Comparison of ENCODE assay signal across 25 cellular contexts in genomic region chr1:78437393-78437792, GRCh38. TPM values are rescaled to one million over a fixed set of nuclear protein-coding genes. Genes with fewer than 3 reads are reported as not detected.
A peak's percentile ranks its signal among the peaks of the same experiment; 100 is the strongest.
DNase-seq lines count a peak whose midpoint lies in the region; TF ChIP-seq lines count a peak whose summit lies in the region.
"Had no signal": no experiment of that assay in that cellular context is flagged by ENCODE, and none has a peak within 500 bp of the region (broad histone marks: within the 10 kb centered on the region; RNA-seq: fewer than 3 reads in every experiment).

No MANE protein-coding gene starts in this region.

- DNase-seq in NT2/D1 (ENCODE audit: low read depth, low spot score) (peak; percentile 11), chondrocyte (ENCODE audit: low spot score) (no peak), iPS-NIHi7 (ENCODE audit: extremely low spot score) (peak; percentile 11), uterus (no peak), mammary epithelial cell (no peak), NCI-H2171 treated with DMSO at 0.1 percent for 48 hours (lab: John Stamatoyannopoulos, UW) (no peak), GM20000 (ENCODE audit: low spot score) (no peak)
- DNase-seq: activated B cell treated with CpG ODN at 0.5 μM for 24 hours; activated CD4-positive, alpha-beta T cell treated with anti-CD3 and anti-CD28 coated beads, Interleukin-2, amount 50 U/mL, for 48 hours; activated CD8-positive, alpha-beta memory T cell treated with anti-CD3 and anti-CD28 coated beads, Interleukin-2, amount 50 U/mL, for 4 hours; anterior cingulate cortex; CD8-positive, alpha-beta memory T cell; DMS153; gastrocnemius medialis; kidney glomerular epithelial cell; NCI-H1694 treated with DMSO at 0.1 percent for 48 hours; psoas muscle; stimulated activated CD8-positive, alpha-beta memory T cell treated with anti-CD3 and anti-CD28 coated beads, Interleukin-4, amount 100 ng/mL, for 48 hours had no signal

- H4K20me1 ChIP-seq in mammary epithelial cell (ENCODE audit: insufficient read depth, low read length) = no peaks in the 10 kb centered on the region

- peaks cover 8% of the 10 kb centered on the region for H3K4me1 Mint-ChIP-seq in chondrocyte (ENCODE audit: low read depth)
- H3K4me1 Mint-ChIP-seq: activated B cell treated with CpG ODN at 0.5 μM for 24 hours; activated naive CD4-positive, alpha-beta T cell treated with anti-CD3 and anti-CD28 coated beads, Interleukin-2, amount 50 U/mL, for 24 hours; activated T-helper 17 cell treated with anti-CD3 and anti-CD28 coated beads, Interleukin-2, amount 50 U/mL, for 72 hours; CD8-positive, alpha-beta memory T cell; central memory CD8-positive, alpha-beta T cell had no signal

- H3K9ac ChIP-seq in NT2/D1 (ENCODE audit: insufficient read length, low read depth) (no peak overlapping the region), mammary epithelial cell (ENCODE audit: insufficient read depth, low read length) (no peak overlapping the region)

- H3K27me3 Mint-ChIP-seq in chondrocyte (ENCODE audit: low read depth) = peaks cover 9% of the 10 kb centered on the region
- H3K27me3 Mint-ChIP-seq: activated B cell treated with CpG ODN at 0.5 μM for 24 hours; CD8-positive, alpha-beta memory T cell; central memory CD8-positive, alpha-beta T cell had no signal

- H3K4me3 ChIP-seq in NT2/D1 (ENCODE audit: insufficient read length, low read depth) (no peak overlapping the region), uterus (no peak overlapping the region), mammary epithelial cell (replicated peaks in 1 of 3; ENCODE audit: insufficient read depth in 1 of 3, low read depth in 2 of 3, low read length in 3 of 3) (no peak overlapping the region)
- H3K4me3 ChIP-seq: gastrocnemius medialis, lung, psoas muscle had no signal

- intact Hi-C loops in uterus (cut with DNase I; ENCODE audit: low total_unique reads) = no loop called here
- intact Hi-C loops in mammary epithelial cell (cut with micrococcal nuclease) = no loop called here

- WGBS in mammary epithelial cell (ENCODE audit: low coverage, missing lambda C conversion rate) = 64% methylated on average over 5 of the region's 5 CpGs

- H3K27ac Mint-ChIP-seq in chondrocyte (ENCODE audit: unreplicated experiment) = no peak overlapping the region
- H3K27ac Mint-ChIP-seq: activated B cell treated with CpG ODN at 0.5 μM for 24 hours; activated naive CD4-positive, alpha-beta T cell treated with anti-CD3 and anti-CD28 coated beads, Interleukin-2, amount 50 U/mL, for 24 hours; activated T-helper 17 cell treated with anti-CD3 and anti-CD28 coated beads, Interleukin-2, amount 50 U/mL, for 72 hours; CD8-positive, alpha-beta memory T cell had no signal

- H3K9me3 Mint-ChIP-seq in chondrocyte (ENCODE audit: low read depth) = peaks cover 11% of the 10 kb centered on the region
- H3K9me3 Mint-ChIP-seq: activated T-helper 17 cell treated with anti-CD3 and anti-CD28 coated beads, Interleukin-2, amount 50 U/mL, for 72 hours had no signal

- H3K4me3 Mint-ChIP-seq in chondrocyte (ENCODE audit: unreplicated experiment) = no peak overlapping the region
- H3K4me3 Mint-ChIP-seq: activated B cell treated with CpG ODN at 0.5 μM for 24 hours; activated naive CD4-positive, alpha-beta T cell treated with anti-CD3 and anti-CD28 coated beads, Interleukin-2, amount 50 U/mL, for 24 hours; activated T-helper 17 cell treated with anti-CD3 and anti-CD28 coated beads, Interleukin-2, amount 50 U/mL, for 72 hours; CD8-positive, alpha-beta memory T cell; central memory CD8-positive, alpha-beta T cell had no signal

- no peaks in the 10 kb centered on the region for H3K79me2 ChIP-seq in mammary epithelial cell (ENCODE audit: insufficient read depth, low read length)

- no peak overlapping the region for H3K4me2 ChIP-seq in mammary epithelial cell (ENCODE audit: insufficient read depth, low read depth, low read length)

- TF ChIP-seq POLR2A in uterus (IDR thresholded peaks at IDR 0.05) = no peak

- in situ Hi-C loops in mammary epithelial cell (cut with MboI; ENCODE audit: low sequenced_read_pairs in 2 of 2) = no loop called here

- H3K36me3 ChIP-seq in NT2/D1 (ENCODE audit: insufficient read depth, insufficient read length, low read length) = no peaks in the 10 kb centered on the region
- H3K36me3 ChIP-seq in uterus = no peaks in the 10 kb centered on the region
- H3K36me3 ChIP-seq in mammary epithelial cell (ENCODE audit: insufficient read depth, low read length) = no peaks in the 10 kb centered on the region
- H3K36me3 ChIP-seq: gastrocnemius medialis had no signal

- H3K4me1 ChIP-seq in NT2/D1 (ENCODE audit: insufficient read depth, insufficient read length) (no peaks in the 10 kb centered on the region), uterus (peaks cover 0 to 5% of the 10 kb centered on the region in 2 donors), mammary epithelial cell (ENCODE audit: insufficient read depth, low read length) (no peaks in the 10 kb centered on the region)
- H3K4me1 ChIP-seq: gastrocnemius medialis, psoas muscle had no signal

- H3K27ac ChIP-seq in uterus (peak overlapping the region; percentile 20 to 74), mammary epithelial cell (ENCODE audit: insufficient read depth, low read depth, low read length) (no peak overlapping the region)
- H3K27ac ChIP-seq: epithelial cell of prostate, gastrocnemius medialis, psoas muscle had no signal

- H3K27me3 ChIP-seq in NT2/D1 (ENCODE audit: insufficient read depth, insufficient read length) (no peaks in the 10 kb centered on the region), uterus (no peaks in the 10 kb centered on the region), mammary epithelial cell (ENCODE audit: insufficient read depth, low read length) (no peaks in the 10 kb centered on the region)
- H3K27me3 ChIP-seq: gastrocnemius medialis had no signal

- H3K9me3 ChIP-seq in NT2/D1 (ENCODE audit: insufficient read depth, low read length) (no peaks in the 10 kb centered on the region), uterus (no peaks in the 10 kb centered on the region), mammary epithelial cell (replicated peaks; ENCODE audit: insufficient read depth, low read length) (no peaks in the 10 kb centered on the region)
- H3K9me3 ChIP-seq: gastrocnemius medialis, psoas muscle had no signal

- no TSS peak for BruUV-seq in mammary epithelial cell (replicated peaks; lab: Mats Ljungman, UMichigan)

- CTCF ChIA-PET in mammary epithelial cell (lab: Charles Lee; ENCODE audit: low non-redundant PET) = no interaction called here

- dilution Hi-C loops in mammary epithelial cell (cut with HindIII; ENCODE audit: low sequenced_read_pairs) = no loop called here

- peaks cover 2% of the 10 kb centered on the region for H3K36me3 Mint-ChIP-seq in chondrocyte (ENCODE audit: low read depth)
- H3K36me3 Mint-ChIP-seq: activated naive CD4-positive, alpha-beta T cell treated with anti-CD3 and anti-CD28 coated beads, Interleukin-2, amount 50 U/mL, for 24 hours; CD8-positive, alpha-beta memory T cell had no signal

- TF ChIP-seq CTCF in chondrocyte (IDR thresholded peaks at IDR 0.05) (peak; percentile 11), uterus (IDR thresholded peaks at IDR 0.05) (no peak), mammary epithelial cell (conservative IDR thresholded peaks at IDR 0.05 in 1 of 2, IDR thresholded peaks at IDR 0.05 in 1 of 2; ENCODE audit: extremely low read depth in 1 of 2, insufficient read depth in 1 of 2, low read depth in 1 of 2, low read length in 2 of 2) (no peak), GM20000 (IDR thresholded peaks at IDR 0.05; ENCODE audit: extremely low read depth, missing control alignments) (no peak)

- no peak overlapping the region for H2AFZ ChIP-seq in mammary epithelial cell (ENCODE audit: low read depth, low read length)

RNA-seq across cellular contexts. Expression of gene PTGFR, which starts 53.4 kb away (rescaled TPM):
- total RNA-seq in chondrocyte (0.13 to 2.0 TPM (median 0.17 TPM) in 3 replicates), uterus (10 to 100 TPM; 13.8 to 64.0 (median 23.2) TPM), mammary epithelial cell (under 1 TPM in 1 of 2 donors, not detected in 1; 0.33 TPM)
- polyA plus RNA-seq in mammary epithelial cell = 0.02 TPM
- polyA minus RNA-seq in mammary epithelial cell = not detected
- total RNA-seq: activated B cell treated with CpG ODN at 0.5 μM for 24 hours; activated T-helper 17 cell treated with anti-CD3 and anti-CD28 coated beads, Interleukin-2, amount 50 U/mL, for 72 hours; CD8-positive, alpha-beta memory T cell; HepG2; OCI-LY7 had no signal
- polyA plus RNA-seq: CD8-positive, alpha-beta memory T cell; HepG2 had no signal

Comparison
In these comparisons a context has a peak if more than half of its experiments do, and no peak if none do; other contexts are left out.
1. DNase-seq: peak in NT2/D1 (single experiment) and iPS-NIHi7 (single experiment); none in chondrocyte (single experiment), uterus (0 of 2), mammary epithelial cell (single experiment), NCI-H2171 treated with DMSO at 0.1 percent for 48 hours (single experiment) and GM20000 (single experiment).